In the genomic region with DNA sequence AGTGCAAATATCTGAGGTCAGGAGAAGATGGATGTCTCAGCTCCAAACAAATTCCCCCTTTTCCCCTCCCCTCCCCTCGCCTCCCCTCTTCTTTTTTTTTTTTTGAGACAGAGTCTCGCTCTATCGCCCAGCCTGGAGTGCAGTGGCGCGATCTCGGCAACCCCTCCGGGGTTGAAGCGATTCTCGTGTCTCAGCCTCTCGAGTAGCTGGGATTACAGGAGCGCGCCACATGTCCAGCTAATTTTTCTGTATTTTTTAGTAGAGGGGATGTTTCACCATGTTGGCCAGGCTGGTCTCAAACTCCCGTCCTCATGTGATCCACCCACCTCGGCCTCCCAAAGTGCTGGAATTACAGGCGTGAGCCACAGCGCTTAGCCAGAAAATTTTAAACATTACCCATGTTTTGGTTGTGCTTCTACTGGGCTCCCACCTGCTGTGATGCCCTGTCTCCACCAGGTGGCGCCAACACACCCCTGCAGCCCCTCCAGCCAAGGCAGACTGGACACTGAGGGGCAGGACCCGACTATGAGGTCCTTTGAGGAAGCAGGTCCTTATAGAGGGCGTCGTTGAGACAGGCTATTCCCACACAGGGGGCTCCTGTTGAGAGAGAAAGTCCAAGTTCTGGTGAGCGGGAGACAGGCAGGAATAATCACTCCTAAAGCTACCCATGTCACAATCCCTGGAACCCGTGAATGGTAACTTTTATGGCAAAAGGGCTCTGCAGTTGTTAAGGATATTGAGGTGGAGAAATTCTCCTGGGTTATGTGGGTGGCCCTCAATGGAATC, we compare ENCODE assay signal across 8 cellular contexts. TPM values are rescaled to one million over a fixed set of nuclear protein-coding genes. Genes with fewer than 3 reads are reported as not detected.
DNase-seq lines count a peak whose midpoint lies in the region; ATAC-seq and TF ChIP-seq lines count a peak whose summit lies in the region.

No MANE protein-coding gene starts in this region.

- H3K36me3 ChIP-seq in DND-41 (ENCODE audit: insufficient read depth, low read length) (no peaks in the 10 kb centered on the region), Panc1 (ENCODE audit: control insufficient read depth, insufficient read depth, low read length) (no peaks in the 10 kb centered on the region)

- H3K9me3 Mint-ChIP-seq in activated T-cell treated with anti-CD3 and anti-CD28 coated beads, Interleukin-2, amount 50 U/mL, for 4 hours = no peaks in the 10 kb centered on the region
- H3K9me3 Mint-ChIP-seq in nephron = no peaks in the 10 kb centered on the region

- ATAC-seq in DND-41 (ENCODE audit: insufficient read depth, low read depth) = peak; percentile 79
- peak; percentile 95 for ATAC-seq in Panc1
- ATAC-seq in activated T-cell treated with anti-CD3 and anti-CD28 coated beads, Interleukin-2, amount 50 U/mL, for 4 hours = peak; percentile 86 to 91
- peak; percentile 79 for ATAC-seq in stimulated activated naive CD8-positive, alpha-beta T cell treated with anti-CD3 and anti-CD28 coated beads, Interleukin-15, Interleukin-2, amounts not matched to agents 100 U/mL and 50 U/mL, for 24 hours

- H3K27me3 ChIP-seq in DND-41 (ENCODE audit: insufficient read depth, low read length, poor library complexity) = no peaks in the 10 kb centered on the region
- H3K27me3 ChIP-seq in Panc1 (ENCODE audit: control insufficient read depth, insufficient read depth, low read length) = no peaks in the 10 kb centered on the region

- DNase-seq in DND-41 (peak; percentile 50), HPDE6-E6E7 (ENCODE audit: extremely low spot score) (peak; percentile 72), Panc1 (ENCODE audit: low read depth, low spot score) (peak; percentile 45), fibroblast of gingiva (ENCODE audit: low read depth) (peak; percentile 51), GF-D8 (lab: John Stamatoyannopoulos, UW) (no peak)
- DNase-seq in activated T-cell treated with anti-CD3 and anti-CD28 coated beads, Interleukin-2, amount 50 U/mL, for 4 hours = peak; percentile 66
- DNase-seq in stimulated activated naive CD8-positive, alpha-beta T cell treated with anti-CD3 and anti-CD28 coated beads, Interleukin-15, Interleukin-2, amounts not matched to agents 100 U/mL and 50 U/mL, for 24 hours = peak; percentile 82

- H3K4me1 ChIP-seq in DND-41 (ENCODE audit: insufficient read depth, low read length) = no peaks in the 10 kb centered on the region
- H3K4me1 ChIP-seq in Panc1 (ENCODE audit: control insufficient read depth, insufficient read depth, low read length) = no peaks in the 10 kb centered on the region

- CTCF ChIA-PET in Panc1 (lab: Charles Lee) = interaction anchor here (0.6 to 2.7 kb wide), 7 partner anchors 81 to 580 kb away, joined by 3 to 11 read pairs (median 4); no protein-coding TSS in a partner anchor

- no peak overlapping the region for H3K27ac Mint-ChIP-seq in nephron

- POLR2A ChIA-PET in Panc1 (lab: Charles Lee) = interaction anchor here (1.2 kb wide), 1 partner anchor 10 kb away, joined by 4 read pairs; the partner anchor contains the start of gene DMAC2

- peak overlapping the region; percentile 81 for H3K4me3 Mint-ChIP-seq in activated T-cell treated with anti-CD3 and anti-CD28 coated beads, Interleukin-2, amount 50 U/mL, for 4 hours
- H3K4me3 Mint-ChIP-seq in nephron = peak overlapping the region in 2 of 3 experiments; percentile 21 to 62

- H3K27ac ChIP-seq in DND-41 (ENCODE audit: low read length) = no peak overlapping the region
- no peak overlapping the region for H3K27ac ChIP-seq in Panc1 (ENCODE audit: low read length)

- H3K9me3 ChIP-seq in DND-41 (ENCODE audit: insufficient read depth, low read length, severe bottlenecking) = no peaks in the 10 kb centered on the region
- H3K9me3 ChIP-seq in Panc1 (ENCODE audit: control insufficient read depth, insufficient read depth, low read depth, low read length) = no peaks in the 10 kb centered on the region

- in situ Hi-C loops in Panc1 (cut with HindIII; ENCODE audit: low pct_unique_long_range_greater_than_20kb, low sequenced_read_pairs) = no loop called here

- H2AFZ ChIP-seq in DND-41 (ENCODE audit: low read depth, low read length) = no peak overlapping the region

- intact Hi-C loops in Panc1 (cut with micrococcal nuclease; ENCODE audit: unreplicated experiment) = loop anchor here (2.0 kb wide), 1 partner anchor 114 kb away; no protein-coding TSS in a partner anchor

- H3K4me3 ChIP-seq in DND-41 (ENCODE audit: low read depth in 1 of 2, low read length in 2 of 2) (no peak overlapping the region), Panc1 (ENCODE audit: low read depth in 2 of 2, low read length in 2 of 2) (peak overlapping the region in 1 of 2 experiments; percentile 29; a peak in 1 of 4 replicates)

- H3K4me1 Mint-ChIP-seq in activated T-cell treated with anti-CD3 and anti-CD28 coated beads, Interleukin-2, amount 50 U/mL, for 4 hours (ENCODE audit: low read depth) = peaks cover 6% of the 10 kb centered on the region
- no peaks in the 10 kb centered on the region for H3K4me1 Mint-ChIP-seq in nephron

- no peak overlapping the region for H3K9ac ChIP-seq in DND-41 (ENCODE audit: low read depth, low read length)

- no peaks in the 10 kb centered on the region for H3K79me2 ChIP-seq in DND-41 (ENCODE audit: insufficient read depth, low read length)

- TF ChIP-seq CTCF in DND-41 (IDR thresholded peaks at IDR 0.05; ENCODE audit: borderline replicate concordance, extremely low read depth, low read length, poor library complexity, severe bottlenecking) (peak; percentile 95), Panc1 (IDR thresholded peaks at IDR 0.05) (peak; percentile 93), nephron (IDR thresholded peaks at IDR 0.05; ENCODE audit: unreplicated experiment in 3 of 3) (peak; percentile 96 to 98 (median 98))

- no TSS peak for BruUV-seq in Panc1 (replicated peaks; lab: Mats Ljungman, UMichigan)

- H4K20me1 ChIP-seq in DND-41 (ENCODE audit: insufficient read depth, low read length) = no peaks in the 10 kb centered on the region

- peaks cover 17% of the 10 kb centered on the region for H3K27me3 Mint-ChIP-seq in activated T-cell treated with anti-CD3 and anti-CD28 coated beads, Interleukin-2, amount 50 U/mL, for 4 hours (ENCODE audit: low read depth)
- peaks cover 44% of the 10 kb centered on the region for H3K27me3 Mint-ChIP-seq in nephron (ENCODE audit: low read depth)

- no peak overlapping the region for H3K4me2 ChIP-seq in DND-41 (ENCODE audit: insufficient read depth, low read length)

- H3K36me3 Mint-ChIP-seq in activated T-cell treated with anti-CD3 and anti-CD28 coated beads, Interleukin-2, amount 50 U/mL, for 4 hours (ENCODE audit: insufficient read depth) = no peaks in the 10 kb centered on the region
- H3K36me3 Mint-ChIP-seq in nephron (ENCODE audit: low read depth) = no peaks in the 10 kb centered on the region

RNA-seq across cellular contexts. Expression of gene ERICH4, which starts 6.3 kb away (rescaled TPM):
- total RNA-seq in Panc1 (2021; ENCODE audit: unreplicated experiment) = not detected
- polyA plus RNA-seq in Panc1 (2012; ENCODE audit: insufficient read length) = not detected
- not detected for total RNA-seq in activated T-cell treated with anti-CD3 and anti-CD28 coated beads, Interleukin-2, amount 50 U/mL, for 4 hours

RNA-seq across cellular contexts. Expression of gene DMAC2, which starts 9.6 kb away (rescaled TPM):
- total RNA-seq in Panc1 (2021; ENCODE audit: unreplicated experiment) = 37.5 TPM
- 41.6 TPM for polyA plus RNA-seq in Panc1 (2012; ENCODE audit: insufficient read length)
- total RNA-seq in activated T-cell treated with anti-CD3 and anti-CD28 coated beads, Interleukin-2, amount 50 U/mL, for 4 hours = 10 to 100 TPM; 70.9 to 79.8 (median 72.2) TPM

RNA-seq across cellular contexts. Expression of gene B3GNT8, which starts 22.1 kb away (rescaled TPM):
- 0.10 TPM for total RNA-seq in Panc1 (2021; ENCODE audit: unreplicated experiment)
- not detected for polyA plus RNA-seq in Panc1 (2012; ENCODE audit: insufficient read length)
- total RNA-seq in activated T-cell treated with anti-CD3 and anti-CD28 coated beads, Interleukin-2, amount 50 U/mL, for 4 hours = under 1 TPM; 0.15 to 0.35 (median 0.24) TPM

RNA-seq across cellular contexts. Expression of gene BCKDHA, which starts 51.7 kb away (rescaled TPM):
- total RNA-seq in Panc1 (2021; ENCODE audit: unreplicated experiment) = 11.2 TPM
- 37.0 TPM for polyA plus RNA-seq in Panc1 (2012; ENCODE audit: insufficient read length)
- total RNA-seq in activated T-cell treated with anti-CD3 and anti-CD28 coated beads, Interleukin-2, amount 50 U/mL, for 4 hours = 10 to 100 TPM; 23.7 to 29.1 (median 26.7) TPM

RNA-seq across cellular contexts. Expression of gene EXOSC5, which starts 52.1 kb away (rescaled TPM):
- 25.2 TPM for total RNA-seq in Panc1 (2021; ENCODE audit: unreplicated experiment)
- polyA plus RNA-seq in Panc1 (2012; ENCODE audit: insufficient read length) = 35.9 TPM
- 10 to 100 TPM; 86.3 to 95.5 (median 94.5) TPM for total RNA-seq in activated T-cell treated with anti-CD3 and anti-CD28 coated beads, Interleukin-2, amount 50 U/mL, for 4 hours
